Comparison of ENCODE assay signal across 10 cellular contexts in the genomic region with DNA sequence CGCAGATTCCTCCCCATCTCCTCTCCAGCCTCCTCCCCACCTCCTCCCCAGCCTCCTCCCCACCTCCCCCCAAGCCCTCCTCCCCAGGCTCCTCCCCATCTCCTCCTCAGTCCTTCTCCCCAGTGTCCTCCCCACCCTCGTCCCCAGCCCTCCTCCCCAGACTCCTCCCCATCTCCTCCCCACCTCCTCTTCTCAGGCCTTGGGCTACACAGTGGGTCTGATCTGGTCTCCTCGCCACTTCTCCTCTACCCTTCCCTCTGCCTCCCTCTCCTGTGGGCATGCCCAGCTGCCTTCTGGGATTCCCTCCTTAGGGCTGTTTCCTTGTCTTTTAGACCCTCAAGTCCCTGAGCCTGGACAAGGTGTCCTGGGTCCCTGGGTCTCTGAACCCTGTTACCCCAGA. TPM values are rescaled to one million over a fixed set of nuclear protein-coding genes. Genes with fewer than 3 reads are reported as not detected.
DNase-seq lines count a peak whose midpoint lies in the region; ATAC-seq and TF ChIP-seq lines count a peak whose summit lies in the region.
"Had no signal": no experiment of that assay in that cellular context is flagged by ENCODE, and none has a peak within 500 bp of the region (broad histone marks: within the 10 kb centered on the region; RNA-seq: fewer than 3 reads in every experiment).

No MANE protein-coding gene starts in this region.

- H3K27me3 ChIP-seq in gastroesophageal sphincter, result no peaks in the 10 kb centered on the region
- H3K27me3 ChIP-seq: uterus had no signal

- H3K27me3 Mint-ChIP-seq in natural killer cell (ENCODE audit: low read depth in 2 of 2) (no peaks in the 10 kb centered on the region), progenitor cell of endocrine pancreas (no peaks in the 10 kb centered on the region)
- H3K27me3 Mint-ChIP-seq in natural killer cell treated with Interleukin-12 subunit alpha and Interleukin-12 subunit beta and Interleukin-15 and Interleukin-18, amount 100 ng/mL, for 72 hours, result no peaks in the 10 kb centered on the region
- no peaks in the 10 kb centered on the region for H3K27me3 Mint-ChIP-seq in naive thymus-derived CD8-positive, alpha-beta T cell
- H3K27me3 Mint-ChIP-seq in activated CD4-positive, alpha-beta T cell treated with anti-CD3 and anti-CD28 coated beads, Interleukin-2, amount 10 ng/mL, durations not matched to agents 7 days and 5 days, result no peaks in the 10 kb centered on the region
- H3K27me3 Mint-ChIP-seq in activated T-cell treated with anti-CD3 and anti-CD28 coated beads, Interleukin-2, amount 50 U/mL, for 72 hours (ENCODE audit: low read depth), result no peaks in the 10 kb centered on the region

- H3K4me1 Mint-ChIP-seq in natural killer cell, result peaks cover 46 to 85% of the 10 kb centered on the region in 2 donors
- H3K4me1 Mint-ChIP-seq in natural killer cell treated with Interleukin-12 subunit alpha and Interleukin-12 subunit beta and Interleukin-15 and Interleukin-18, amount 100 ng/mL, for 72 hours (ENCODE audit: low read depth in 2 of 2), result peaks cover 28 to 57% of the 10 kb centered on the region in 2 donors
- H3K4me1 Mint-ChIP-seq in progenitor cell of endocrine pancreas (ENCODE audit: low read depth), result peaks cover 29% of the 10 kb centered on the region
- H3K4me1 Mint-ChIP-seq in naive thymus-derived CD8-positive, alpha-beta T cell, result peaks cover 3 to 36% (median 5%) of the 10 kb centered on the region in 4 donors
- no peaks in the 10 kb centered on the region for H3K4me1 Mint-ChIP-seq in activated CD4-positive, alpha-beta T cell treated with anti-CD3 and anti-CD28 coated beads, Interleukin-2, amount 10 ng/mL, durations not matched to agents 7 days and 5 days
- H3K4me1 Mint-ChIP-seq in activated T-cell treated with anti-CD3 and anti-CD28 coated beads, Interleukin-2, amount 50 U/mL, for 72 hours (ENCODE audit: low read depth), result no peaks in the 10 kb centered on the region

- TF ChIP-seq POLR2A in gastroesophageal sphincter (IDR thresholded peaks at IDR 0.05), result no peak

- POLR2A ChIA-PET in naive thymus-derived CD8-positive, alpha-beta T cell (lab: Charles Lee), result interaction anchor here (0.9 to 1.1 kb wide), 2 partner anchors 24 to 111 kb away, joined by 3 to 4 read pairs; no protein-coding TSS in a partner anchor
- POLR2A ChIA-PET in activated CD4-positive, alpha-beta T cell treated with anti-CD3 and anti-CD28 coated beads, Interleukin-2, amount 10 ng/mL, durations not matched to agents 7 days and 5 days (lab: Charles Lee), result no interaction called here

- H3K27ac ChIP-seq in gastroesophageal sphincter, result peak overlapping the region; percentile 30 to 78 (median 70)

- WGBS in gastroesophageal sphincter (ENCODE audit: low coverage in 1 of 2), 2 donors, result 83% methylated on average over 1 of the region's 3 CpGs; no CpG with 5 or more reads in 1 of the 2 donors

- TF ChIP-seq EP300 in gastroesophageal sphincter (IDR thresholded peaks at IDR 0.05), result no peak

- peaks cover 0 to 82% (median 23%) of the 10 kb centered on the region in 3 donors for H3K4me1 ChIP-seq in gastroesophageal sphincter

- H3K9me3 Mint-ChIP-seq in natural killer cell, result no peaks in the 10 kb centered on the region
- H3K9me3 Mint-ChIP-seq in natural killer cell treated with Interleukin-12 subunit alpha and Interleukin-12 subunit beta and Interleukin-15 and Interleukin-18, amount 100 ng/mL, for 72 hours, result no peaks in the 10 kb centered on the region
- no peaks in the 10 kb centered on the region for H3K9me3 Mint-ChIP-seq in progenitor cell of endocrine pancreas (ENCODE audit: low read depth)
- no peaks in the 10 kb centered on the region for H3K9me3 Mint-ChIP-seq in naive thymus-derived CD8-positive, alpha-beta T cell
- H3K9me3 Mint-ChIP-seq in activated CD4-positive, alpha-beta T cell treated with anti-CD3 and anti-CD28 coated beads, Interleukin-2, amount 10 ng/mL, durations not matched to agents 7 days and 5 days, result no peaks in the 10 kb centered on the region
- no peaks in the 10 kb centered on the region for H3K9me3 Mint-ChIP-seq in activated T-cell treated with anti-CD3 and anti-CD28 coated beads, Interleukin-2, amount 50 U/mL, for 72 hours

- TF ChIP-seq CTCF in natural killer cell (IDR thresholded peaks at IDR 0.05) (no peak), gastroesophageal sphincter (IDR thresholded peaks at IDR 0.05) (no peak), progenitor cell of endocrine pancreas (IDR thresholded peaks at IDR 0.05; ENCODE audit: unreplicated experiment) (no peak)

- H3K36me3 ChIP-seq in gastroesophageal sphincter, result peaks cover 0 to 17% of the 10 kb centered on the region in 2 donors
- H3K36me3 ChIP-seq: uterus had no signal

- H3K27ac Mint-ChIP-seq in natural killer cell (peak overlapping the region; percentile 86 to 94), progenitor cell of endocrine pancreas (peak overlapping the region; percentile 97)
- H3K27ac Mint-ChIP-seq in natural killer cell treated with Interleukin-12 subunit alpha and Interleukin-12 subunit beta and Interleukin-15 and Interleukin-18, amount 100 ng/mL, for 72 hours, result peak overlapping the region in 1 of 2 donors; percentile 88
- peak overlapping the region in 2 of 10 donors; percentile 32 to 87 for H3K27ac Mint-ChIP-seq in naive thymus-derived CD8-positive, alpha-beta T cell
- H3K27ac Mint-ChIP-seq in activated CD4-positive, alpha-beta T cell treated with anti-CD3 and anti-CD28 coated beads, Interleukin-2, amount 10 ng/mL, durations not matched to agents 7 days and 5 days, result no peak overlapping the region
- no peak overlapping the region for H3K27ac Mint-ChIP-seq in activated T-cell treated with anti-CD3 and anti-CD28 coated beads, Interleukin-2, amount 50 U/mL, for 72 hours

- peak overlapping the region; percentile 63 for H3K4me3 Mint-ChIP-seq in natural killer cell
- no peak overlapping the region for H3K4me3 Mint-ChIP-seq in natural killer cell treated with Interleukin-12 subunit alpha and Interleukin-12 subunit beta and Interleukin-15 and Interleukin-18, amount 100 ng/mL, for 72 hours
- no peak overlapping the region for H3K4me3 Mint-ChIP-seq in progenitor cell of endocrine pancreas (ENCODE audit: low read depth)
- no peak overlapping the region for H3K4me3 Mint-ChIP-seq in naive thymus-derived CD8-positive, alpha-beta T cell
- H3K4me3 Mint-ChIP-seq in activated CD4-positive, alpha-beta T cell treated with anti-CD3 and anti-CD28 coated beads, Interleukin-2, amount 10 ng/mL, durations not matched to agents 7 days and 5 days, result no peak overlapping the region
- no peak overlapping the region for H3K4me3 Mint-ChIP-seq in activated T-cell treated with anti-CD3 and anti-CD28 coated beads, Interleukin-2, amount 50 U/mL, for 72 hours

- intact Hi-C loops in natural killer cell (cut with micrococcal nuclease), result no loop called here

- CTCF ChIA-PET in activated CD4-positive, alpha-beta T cell treated with anti-CD3 and anti-CD28 coated beads, Interleukin-2, amount 10 ng/mL, durations not matched to agents 7 days and 5 days (lab: Charles Lee), result no interaction called here

- ATAC-seq in natural killer cell, result no peak
- no peak for ATAC-seq in natural killer cell treated with Interleukin-12 subunit alpha and Interleukin-12 subunit beta and Interleukin-15 and Interleukin-18, amount 100 ng/mL, for 72 hours
- ATAC-seq in gastroesophageal sphincter, result no peak
- no peak for ATAC-seq in naive thymus-derived CD8-positive, alpha-beta T cell
- ATAC-seq in HG02973 (IDR thresholded peaks at IDR 0.05; ENCODE audit: unreplicated experiment), result no peak
- no peak for ATAC-seq in activated T-cell treated with anti-CD3 and anti-CD28 coated beads, Interleukin-2, amount 50 U/mL, for 72 hours (replicated peaks in 1 of 2)

- no peak overlapping the region for H3K4me3 ChIP-seq in gastroesophageal sphincter
- H3K4me3 ChIP-seq: lung, uterus had no signal

- DNase-seq in natural killer cell, result no peak
- DNase-seq in natural killer cell treated with Interleukin-12 subunit alpha and Interleukin-12 subunit beta and Interleukin-15 and Interleukin-18, amount 100 ng/mL, for 72 hours (ENCODE audit: low spot score), result no peak
- no peak for DNase-seq in progenitor cell of endocrine pancreas (ENCODE audit: low spot score, unreplicated experiment)
- DNase-seq in naive thymus-derived CD8-positive, alpha-beta T cell, result no peak
- no peak for DNase-seq in activated CD4-positive, alpha-beta T cell treated with anti-CD3 and anti-CD28 coated beads, Interleukin-2, amount 10 ng/mL, durations not matched to agents 7 days and 5 days
- no peak for DNase-seq in activated T-cell treated with anti-CD3 and anti-CD28 coated beads, Interleukin-2, amount 50 U/mL, for 72 hours
- DNase-seq: uterus had no signal

- no peaks in the 10 kb centered on the region for H3K36me3 Mint-ChIP-seq in natural killer cell
- no peaks in the 10 kb centered on the region for H3K36me3 Mint-ChIP-seq in natural killer cell treated with Interleukin-12 subunit alpha and Interleukin-12 subunit beta and Interleukin-15 and Interleukin-18, amount 100 ng/mL, for 72 hours
- peaks cover 2% of the 10 kb centered on the region for H3K36me3 Mint-ChIP-seq in progenitor cell of endocrine pancreas (ENCODE audit: insufficient read depth)
- H3K36me3 Mint-ChIP-seq in naive thymus-derived CD8-positive, alpha-beta T cell, result no peaks in the 10 kb centered on the region
- H3K36me3 Mint-ChIP-seq in activated CD4-positive, alpha-beta T cell treated with anti-CD3 and anti-CD28 coated beads, Interleukin-2, amount 10 ng/mL, durations not matched to agents 7 days and 5 days (ENCODE audit: low read depth), result no peaks in the 10 kb centered on the region
- H3K36me3 Mint-ChIP-seq in activated T-cell treated with anti-CD3 and anti-CD28 coated beads, Interleukin-2, amount 50 U/mL, for 72 hours (ENCODE audit: insufficient read depth in 2 of 2), result no peaks in the 10 kb centered on the region

- no peaks in the 10 kb centered on the region for H3K9me3 ChIP-seq in gastroesophageal sphincter
- H3K9me3 ChIP-seq: uterus had no signal

RNA-seq across cellular contexts. Expression of a gene that starts 28.3 kb away (rescaled TPM):
- 100 to 1,000 TPM in 1 of 3 donors, 10 to 100 TPM in 2; 75.6 to 124 (median 84.8) TPM for total RNA-seq in natural killer cell
- 1 to 10 TPM; 4.7 to 9.0 TPM for total RNA-seq in natural killer cell treated with Interleukin-12 subunit alpha and Interleukin-12 subunit beta and Interleukin-15 and Interleukin-18, amount 100 ng/mL, for 72 hours
- 10 to 100 TPM; 30.0 to 50.7 (median 35.1) TPM for total RNA-seq in gastroesophageal sphincter
- total RNA-seq in progenitor cell of endocrine pancreas, result 79.1 and 88.2 TPM in 2 replicates
- total RNA-seq in naive thymus-derived CD8-positive, alpha-beta T cell, result 1 to 10 TPM; 6.8 to 8.3 TPM
- polyA plus RNA-seq in naive thymus-derived CD8-positive, alpha-beta T cell, result 10 to 100 TPM in 1 of 3 donors, 1 to 10 TPM in 2; 2.6 to 24.6 (median 3.7) TPM
- 1 to 10 TPM in 1 of 2 experiments, under 1 TPM in 1; 0.99 to 1.9 TPM for total RNA-seq in activated CD4-positive, alpha-beta T cell treated with anti-CD3 and anti-CD28 coated beads, Interleukin-2, amount 10 ng/mL, durations not matched to agents 7 days and 5 days
- total RNA-seq in activated T-cell treated with anti-CD3 and anti-CD28 coated beads, Interleukin-2, amount 50 U/mL, for 72 hours, result 1 to 10 TPM; 1.2 to 1.9 TPM

Comparison
In these comparisons a context has a peak if more than half of its experiments do, and no peak if none do; other contexts are left out.
1. H3K27ac Mint-ChIP-seq: peak in natural killer cell (2 of 2) and progenitor cell of endocrine pancreas (single experiment); none in activated CD4-positive, alpha-beta T cell treated with anti-CD3 and anti-CD28 coated beads, Interleukin-2, amount 10 ng/mL, durations not matched to agents 7 days and 5 days (single experiment) and activated T-cell treated with anti-CD3 and anti-CD28 coated beads, Interleukin-2, amount 50 U/mL, for 72 hours (single experiment).